23 cellular contexts compared by ENCODE assay signal in the genomic region with DNA sequence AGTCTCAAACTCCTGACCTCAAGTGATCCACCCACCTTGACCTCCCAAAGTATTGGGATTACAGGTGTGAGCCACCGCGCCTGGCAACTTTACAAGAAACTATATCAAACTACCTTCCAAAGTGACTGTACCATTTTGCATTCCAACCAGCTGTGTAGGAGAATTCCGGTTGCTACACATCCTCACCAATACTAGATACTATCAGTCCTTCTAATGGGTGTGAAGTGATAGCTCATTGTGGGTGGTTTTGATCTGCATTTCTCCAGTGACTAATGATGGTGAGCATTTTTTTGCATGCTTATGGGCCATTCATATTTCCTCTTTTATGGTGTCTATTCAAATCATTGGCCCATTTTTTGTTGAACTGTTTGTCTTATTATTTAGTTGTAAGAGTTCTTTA. TPM values are rescaled to one million over a fixed set of nuclear protein-coding genes. Genes with fewer than 3 reads are reported as not detected.
"Had no signal": no experiment of that assay in that cellular context is flagged by ENCODE, and none has a peak within 500 bp of the region (broad histone marks: within the 10 kb centered on the region; RNA-seq: fewer than 3 reads in every experiment).

No MANE protein-coding gene starts in this region.

- H3K4me1 ChIP-seq: SJSA1 had no signal

- ATAC-seq: HepG2, K562 had no signal

- H3K9me3 ChIP-seq: SJSA1 had no signal

- H3K36me3 ChIP-seq: SJSA1 had no signal

- H3K27ac ChIP-seq: SJSA1, SK-N-MC had no signal

- H3K4me3 ChIP-seq: K562, SJSA1, SK-N-MC had no signal

- DNase-seq: MV-4-11, NCI-H1048, NCI-H1105, NCI-H1417, NCI-H1436 treated with DMSO at 0.1 percent for 48 hours, NCI-H1694, NCI-H187 treated with DMSO at 0.1 percent for 48 hours, NCI-H2029 treated with DMSO at 0.1 percent for 48 hours, NCI-H2227 treated with DMSO at 0.1 percent for 48 hours, NCI-H446, NCI-H510A, NCI-H524 treated with DMSO at 0.1 percent for 48 hours, NCI-H69, NCI-H774, Right ventricle myocardium superior, RPMI8226, SIG-M5 had no signal

- H3K27me3 ChIP-seq: SJSA1 had no signal

RNA-seq across cellular contexts. Expression of gene SCNN1B, which starts 37.7 kb away (rescaled TPM):
- total RNA-seq: HepG2, HT1080, K562, LHCN-M2, Right ventricle myocardium superior, SJSA1 had no signal
- polyA plus RNA-seq: HepG2, K562 had no signal
